1 cellular context compared by ENCODE assay signal in genomic region chr10:11173062-11173461, GRCh38.
TF ChIP-seq lines count a peak whose summit lies in the region.

No MANE protein-coding gene starts in this region.

TF ChIP-seq in GM12878, 131 proteins besides CTCF, POLR2A, EP300 and RAD21 (continued from another document):
- TF ChIP-seq, protein P1, sequence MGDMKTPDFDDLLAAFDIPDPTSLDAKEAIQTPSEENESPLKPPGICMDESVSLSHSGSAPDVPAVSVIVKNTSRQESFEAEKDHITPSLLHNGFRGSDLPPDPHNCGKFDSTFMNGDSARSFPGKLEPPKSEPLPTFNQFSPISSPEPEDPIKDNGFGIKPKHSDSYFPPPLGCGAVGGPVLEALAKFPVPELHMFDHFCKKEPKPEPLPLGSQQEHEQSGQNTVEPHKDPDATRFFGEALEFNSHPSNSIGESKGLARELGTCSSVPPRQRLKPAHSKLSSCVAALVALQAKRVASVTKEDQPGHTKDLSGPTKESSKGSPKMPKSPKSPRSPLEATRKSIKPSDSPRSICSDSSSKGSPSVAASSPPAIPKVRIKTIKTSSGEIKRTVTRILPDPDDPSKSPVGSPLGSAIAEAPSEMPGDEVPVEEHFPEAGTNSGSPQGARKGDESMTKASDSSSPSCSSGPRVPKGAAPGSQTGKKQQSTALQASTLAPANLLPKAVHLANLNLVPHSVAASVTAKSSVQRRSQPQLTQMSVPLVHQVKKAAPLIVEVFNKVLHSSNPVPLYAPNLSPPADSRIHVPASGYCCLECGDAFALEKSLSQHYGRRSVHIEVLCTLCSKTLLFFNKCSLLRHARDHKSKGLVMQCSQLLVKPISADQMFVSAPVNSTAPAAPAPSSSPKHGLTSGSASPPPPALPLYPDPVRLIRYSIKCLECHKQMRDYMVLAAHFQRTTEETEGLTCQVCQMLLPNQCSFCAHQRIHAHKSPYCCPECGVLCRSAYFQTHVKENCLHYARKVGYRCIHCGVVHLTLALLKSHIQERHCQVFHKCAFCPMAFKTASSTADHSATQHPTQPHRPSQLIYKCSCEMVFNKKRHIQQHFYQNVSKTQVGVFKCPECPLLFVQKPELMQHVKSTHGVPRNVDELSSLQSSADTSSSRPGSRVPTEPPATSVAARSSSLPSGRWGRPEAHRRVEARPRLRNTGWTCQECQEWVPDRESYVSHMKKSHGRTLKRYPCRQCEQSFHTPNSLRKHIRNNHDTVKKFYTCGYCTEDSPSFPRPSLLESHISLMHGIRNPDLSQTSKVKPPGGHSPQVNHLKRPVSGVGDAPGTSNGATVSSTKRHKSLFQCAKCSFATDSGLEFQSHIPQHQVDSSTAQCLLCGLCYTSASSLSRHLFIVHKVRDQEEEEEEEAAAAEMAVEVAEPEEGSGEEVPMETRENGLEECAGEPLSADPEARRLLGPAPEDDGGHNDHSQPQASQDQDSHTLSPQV (IDR thresholded peaks at IDR 0.05), result no peak
- TF ChIP-seq DPF2 (IDR thresholded peaks at IDR 0.05) (0 out of 2 replicates have a peak, but pooled peaks have one; percentile 22), EGR1 (IDR thresholded peaks at IDR 0.05; ENCODE audit: borderline replicate concordance in 1 of 2, low read depth in 2 of 2, low read length in 2 of 2) (no peak), CREM (IDR thresholded peaks at IDR 0.05; ENCODE audit: low read depth) (0 out of 2 replicates have a peak, but pooled peaks have one; percentile 38), FOXM1 (IDR thresholded peaks at IDR 0.05; ENCODE audit: low read depth, low read length) (no peak), MXI1 (IDR thresholded peaks at IDR 0.05; ENCODE audit: low read depth, low read length) (peak; percentile 56; the same call in 1 of the 2 replicates), STAT3 (IDR thresholded peaks at IDR 0.05; ENCODE audit: low read depth, low read length) (no peak), ZNF622 (IDR thresholded peaks at IDR 0.05) (no peak), RFX5 (IDR thresholded peaks at IDR 0.05; ENCODE audit: low read depth, low read length) (no peak), HDAC6 (IDR thresholded peaks at IDR 0.05; ENCODE audit: unreplicated experiment) (no peak), ATF2 (IDR thresholded peaks at IDR 0.05; ENCODE audit: low read length) (no peak), RB1 (IDR thresholded peaks at IDR 0.05; ENCODE audit: borderline replicate concordance) (no peak), SUPT20H (IDR thresholded peaks at IDR 0.05; ENCODE audit: borderline replicate concordance, control insufficient read depth, low read depth, low read length) (no peak), CBFB (IDR thresholded peaks at IDR 0.05; ENCODE audit: low read depth) (no peak), NKRF (conservative IDR thresholded peaks at IDR 0.05) (no peak)
- TF ChIP-seq, protein P2, sequence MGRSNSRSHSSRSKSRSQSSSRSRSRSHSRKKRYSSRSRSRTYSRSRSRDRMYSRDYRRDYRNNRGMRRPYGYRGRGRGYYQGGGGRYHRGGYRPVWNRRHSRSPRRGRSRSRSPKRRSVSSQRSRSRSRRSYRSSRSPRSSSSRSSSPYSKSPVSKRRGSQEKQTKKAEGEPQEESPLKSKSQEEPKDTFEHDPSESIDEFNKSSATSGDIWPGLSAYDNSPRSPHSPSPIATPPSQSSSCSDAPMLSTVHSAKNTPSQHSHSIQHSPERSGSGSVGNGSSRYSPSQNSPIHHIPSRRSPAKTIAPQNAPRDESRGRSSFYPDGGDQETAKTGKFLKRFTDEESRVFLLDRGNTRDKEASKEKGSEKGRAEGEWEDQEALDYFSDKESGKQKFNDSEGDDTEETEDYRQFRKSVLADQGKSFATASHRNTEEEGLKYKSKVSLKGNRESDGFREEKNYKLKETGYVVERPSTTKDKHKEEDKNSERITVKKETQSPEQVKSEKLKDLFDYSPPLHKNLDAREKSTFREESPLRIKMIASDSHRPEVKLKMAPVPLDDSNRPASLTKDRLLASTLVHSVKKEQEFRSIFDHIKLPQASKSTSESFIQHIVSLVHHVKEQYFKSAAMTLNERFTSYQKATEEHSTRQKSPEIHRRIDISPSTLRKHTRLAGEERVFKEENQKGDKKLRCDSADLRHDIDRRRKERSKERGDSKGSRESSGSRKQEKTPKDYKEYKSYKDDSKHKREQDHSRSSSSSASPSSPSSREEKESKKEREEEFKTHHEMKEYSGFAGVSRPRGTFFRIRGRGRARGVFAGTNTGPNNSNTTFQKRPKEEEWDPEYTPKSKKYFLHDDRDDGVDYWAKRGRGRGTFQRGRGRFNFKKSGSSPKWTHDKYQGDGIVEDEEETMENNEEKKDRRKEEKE (IDR thresholded peaks at IDR 0.05), result no peak
- TF ChIP-seq, protein P3, sequence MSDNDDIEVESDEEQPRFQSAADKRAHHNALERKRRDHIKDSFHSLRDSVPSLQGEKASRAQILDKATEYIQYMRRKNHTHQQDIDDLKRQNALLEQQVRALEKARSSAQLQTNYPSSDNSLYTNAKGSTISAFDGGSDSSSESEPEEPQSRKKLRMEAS (IDR thresholded peaks at IDR 0.05; ENCODE audit: low read depth, low read length), result peak; percentile 45; the same call in 1 of the 2 replicates
- TF ChIP-seq, protein P4, sequence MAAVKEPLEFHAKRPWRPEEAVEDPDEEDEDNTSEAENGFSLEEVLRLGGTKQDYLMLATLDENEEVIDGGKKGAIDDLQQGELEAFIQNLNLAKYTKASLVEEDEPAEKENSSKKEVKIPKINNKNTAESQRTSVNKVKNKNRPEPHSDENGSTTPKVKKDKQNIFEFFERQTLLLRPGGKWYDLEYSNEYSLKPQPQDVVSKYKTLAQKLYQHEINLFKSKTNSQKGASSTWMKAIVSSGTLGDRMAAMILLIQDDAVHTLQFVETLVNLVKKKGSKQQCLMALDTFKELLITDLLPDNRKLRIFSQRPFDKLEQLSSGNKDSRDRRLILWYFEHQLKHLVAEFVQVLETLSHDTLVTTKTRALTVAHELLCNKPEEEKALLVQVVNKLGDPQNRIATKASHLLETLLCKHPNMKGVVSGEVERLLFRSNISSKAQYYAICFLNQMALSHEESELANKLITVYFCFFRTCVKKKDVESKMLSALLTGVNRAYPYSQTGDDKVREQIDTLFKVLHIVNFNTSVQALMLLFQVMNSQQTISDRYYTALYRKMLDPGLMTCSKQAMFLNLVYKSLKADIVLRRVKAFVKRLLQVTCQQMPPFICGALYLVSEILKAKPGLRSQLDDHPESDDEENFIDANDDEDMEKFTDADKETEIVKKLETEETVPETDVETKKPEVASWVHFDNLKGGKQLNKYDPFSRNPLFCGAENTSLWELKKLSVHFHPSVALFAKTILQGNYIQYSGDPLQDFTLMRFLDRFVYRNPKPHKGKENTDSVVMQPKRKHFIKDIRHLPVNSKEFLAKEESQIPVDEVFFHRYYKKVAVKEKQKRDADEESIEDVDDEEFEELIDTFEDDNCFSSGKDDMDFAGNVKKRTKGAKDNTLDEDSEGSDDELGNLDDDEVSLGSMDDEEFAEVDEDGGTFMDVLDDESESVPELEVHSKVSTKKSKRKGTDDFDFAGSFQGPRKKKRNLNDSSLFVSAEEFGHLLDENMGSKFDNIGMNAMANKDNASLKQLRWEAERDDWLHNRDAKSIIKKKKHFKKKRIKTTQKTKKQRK (IDR thresholded peaks at IDR 0.05; ENCODE audit: low read depth, low read length), result no peak
- TF ChIP-seq, protein P5, sequence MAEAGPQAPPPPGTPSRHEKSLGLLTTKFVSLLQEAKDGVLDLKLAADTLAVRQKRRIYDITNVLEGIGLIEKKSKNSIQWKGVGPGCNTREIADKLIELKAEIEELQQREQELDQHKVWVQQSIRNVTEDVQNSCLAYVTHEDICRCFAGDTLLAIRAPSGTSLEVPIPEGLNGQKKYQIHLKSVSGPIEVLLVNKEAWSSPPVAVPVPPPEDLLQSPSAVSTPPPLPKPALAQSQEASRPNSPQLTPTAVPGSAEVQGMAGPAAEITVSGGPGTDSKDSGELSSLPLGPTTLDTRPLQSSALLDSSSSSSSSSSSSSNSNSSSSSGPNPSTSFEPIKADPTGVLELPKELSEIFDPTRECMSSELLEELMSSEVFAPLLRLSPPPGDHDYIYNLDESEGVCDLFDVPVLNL (IDR thresholded peaks at IDR 0.05; ENCODE audit: low read depth, low read length), result no peak
TF ChIP-seq in GM12878: peak in this region for 13.
